In the genomic region with DNA sequence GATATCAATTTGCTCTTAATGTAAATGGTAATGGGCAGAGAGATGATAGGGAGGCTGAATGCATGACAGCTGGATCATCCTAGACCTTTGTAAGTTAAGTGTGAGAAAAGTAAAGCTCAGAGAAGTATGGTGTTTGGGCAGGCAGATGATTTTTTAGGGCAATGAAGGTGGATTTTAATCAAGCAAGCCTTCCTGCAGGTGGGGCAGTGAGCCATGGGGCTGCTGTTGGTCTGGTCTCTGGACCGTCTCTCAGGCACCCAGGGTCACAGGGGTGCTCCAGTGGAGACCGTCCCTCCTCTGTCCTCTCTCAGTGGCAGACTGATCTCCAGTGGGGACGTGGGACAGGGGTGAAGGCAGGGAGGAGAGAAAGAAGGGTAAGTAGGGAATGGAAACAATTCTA, we compare ENCODE assay signal across 10 cellular contexts.
DNase-seq lines count a peak whose midpoint lies in the region; ATAC-seq, FAIRE-seq and TF ChIP-seq lines count a peak whose summit lies in the region.
"Had no signal": no experiment of that assay in that cellular context is flagged by ENCODE, and none has a peak within 500 bp of the region (broad histone marks: within the 10 kb centered on the region; RNA-seq: fewer than 3 reads in every experiment).

No MANE protein-coding gene starts in this region.

- H3K27ac ChIP-seq in mammary epithelial cell (ENCODE audit: insufficient read depth, low read depth, low read length) = peak overlapping the region; percentile 96
- H3K27ac ChIP-seq in breast epithelium = peak overlapping the region in 1 of 2 donors; percentile 32
- peak overlapping the region; percentile 10 to 48 for H3K27ac ChIP-seq in liver (ENCODE audit: low read depth in 1 of 2, low read length in 2 of 2)
- peak overlapping the region; percentile 33 for H3K27ac ChIP-seq in urinary bladder (ENCODE audit: low read depth)

- TF ChIP-seq POLR2A in breast epithelium (IDR thresholded peaks at IDR 0.05) = no peak

- DNase-seq in mammary epithelial cell = no peak
- DNase-seq in breast epithelium (ENCODE audit: low spot score in 2 of 2) = no peak
- DNase-seq in activated B cell treated with CpG ODN at 0.5 μM for 24 hours = no peak
- DNase-seq in frontal cortex (ENCODE audit: low spot score in 2 of 2) = no peak
- DNase-seq in MCF 10A (ENCODE audit: unreplicated experiment) = no peak
- DNase-seq: activated gamma-delta T cell treated with Interleukin-2 at 50 U/mL for 16 hours, nephron progenitor cell had no signal

- intact Hi-C loops in mammary epithelial cell (cut with micrococcal nuclease) = no loop called here
- intact Hi-C loops in breast epithelium (cut with DNase I; ENCODE audit: low total_unique reads) = no loop called here
- intact Hi-C loops in activated B cell treated with CpG ODN at 0.5 μM for 24 hours (cut with micrococcal nuclease) = loop anchor here (10.0 kb wide), 2 partner anchors 894 to 964 kb away; no protein-coding TSS in a partner anchor
- intact Hi-C loops in MCF 10A (cut with micrococcal nuclease) = no loop called here

- ATAC-seq in activated B cell treated with CpG ODN at 0.5 μM for 24 hours (ENCODE audit: low read depth) (no peak), GM19023 (IDR thresholded peaks at IDR 0.05; ENCODE audit: unreplicated experiment) (no peak)

- H3K27me3 ChIP-seq in mammary epithelial cell (ENCODE audit: insufficient read depth, low read length) = no peaks in the 10 kb centered on the region
- no peaks in the 10 kb centered on the region for H3K27me3 ChIP-seq in breast epithelium
- H3K27me3 ChIP-seq in liver (ENCODE audit: control insufficient read depth in 4 of 4, insufficient read depth in 4 of 4, low read length in 3 of 4) = no peaks in the 10 kb centered on the region

- dilution Hi-C loops in mammary epithelial cell (cut with HindIII; ENCODE audit: low sequenced_read_pairs) = no loop called here

- H3K9me3 ChIP-seq in mammary epithelial cell (replicated peaks; ENCODE audit: insufficient read depth, low read length) (no peaks in the 10 kb centered on the region), breast epithelium (no peaks in the 10 kb centered on the region), liver (ENCODE audit: control insufficient read depth in 4 of 4, low read length in 3 of 4) (no peaks in the 10 kb centered on the region)

- H3K9ac ChIP-seq in mammary epithelial cell (ENCODE audit: insufficient read depth, low read length) = no peak overlapping the region
- no peak overlapping the region for H3K9ac ChIP-seq in liver (ENCODE audit: low read depth in 1 of 2, low read length in 2 of 2)

- peaks cover 90% of the 10 kb centered on the region for H3K4me1 Mint-ChIP-seq in activated B cell treated with CpG ODN at 0.5 μM for 24 hours
- peaks cover 31% of the 10 kb centered on the region for H3K4me1 Mint-ChIP-seq in MCF 10A (ENCODE audit: insufficient read depth, unreplicated experiment)

- POLR2A ChIA-PET in activated B cell treated with CpG ODN at 0.5 μM for 24 hours (lab: Charles Lee) = interaction anchor here (1.3 to 15.8 kb wide), 11 partner anchors 8 to 584 kb away, joined by 5 to 543 read pairs (median 17); partner anchors contain the start of genes SLC39A10 and STK17B
- POLR2A ChIA-PET in MCF 10A (lab: Yijun Ruan, JAX) = interaction anchor here (1.3 to 1.6 kb wide), 2 partner anchors 9 to 74 kb away, joined by 5 to 7 read pairs; no protein-coding TSS in a partner anchor

- in situ Hi-C loops in mammary epithelial cell (cut with MboI; ENCODE audit: low sequenced_read_pairs in 2 of 2) = loop anchor here in 1 of 2 donors (5.0 kb wide), 1 partner anchor 69 kb away; the partner anchor contains the start of gene STK17B

- H4K20me1 ChIP-seq in mammary epithelial cell (ENCODE audit: insufficient read depth, low read length) = no peaks in the 10 kb centered on the region

- peak overlapping the region; percentile 100 for H3K27ac Mint-ChIP-seq in activated B cell treated with CpG ODN at 0.5 μM for 24 hours
- H3K27ac Mint-ChIP-seq in MCF 10A (ENCODE audit: low read depth, unreplicated experiment) = no peak overlapping the region

- H3K4me3 ChIP-seq in mammary epithelial cell (replicated peaks in 1 of 3; ENCODE audit: insufficient read depth in 1 of 3, low read depth in 2 of 3, low read length in 3 of 3) (no peak overlapping the region), breast epithelium (no peak overlapping the region), liver (ENCODE audit: low read depth in 1 of 3, low read length in 3 of 3) (no peak overlapping the region), urinary bladder (ENCODE audit: low read depth, low read length) (no peak overlapping the region)

- H3K9me3 Mint-ChIP-seq in activated B cell treated with CpG ODN at 0.5 μM for 24 hours (no peaks in the 10 kb centered on the region), MCF 10A (ENCODE audit: unreplicated experiment) (no peaks in the 10 kb centered on the region)
- H3K9me3 Mint-ChIP-seq: nephron progenitor cell had no signal

- 100% methylated on average over 1 of the region's 3 CpGs for WGBS in mammary epithelial cell (ENCODE audit: low coverage, missing lambda C conversion rate)
- WGBS in liver = 90% methylated on average over 3 of the region's 3 CpGs
- 83% methylated on average over 3 of the region's 3 CpGs for WGBS in urinary bladder

- BruUV-seq in mammary epithelial cell (replicated peaks; lab: Mats Ljungman, UMichigan) (no TSS peak), MCF 10A (replicated peaks; lab: Mats Ljungman, UMichigan) (no TSS peak)

- TF ChIP-seq RAD21 in liver (IDR thresholded peaks at IDR 0.05) = no peak

- CTCF ChIA-PET in mammary epithelial cell (lab: Charles Lee; ENCODE audit: low non-redundant PET) = no interaction called here
- CTCF ChIA-PET in activated B cell treated with CpG ODN at 0.5 μM for 24 hours (lab: Charles Lee) = interaction anchor here (0.7 to 2.8 kb wide), 11 partner anchors 11 to 163 kb away, joined by 3 to 23 read pairs (median 5); partner anchors contain the start of gene STK17B
- CTCF ChIA-PET in MCF 10A (lab: Yijun Ruan, JAX) = interaction anchor here (0.6 kb wide), 1 partner anchor 162 kb away, joined by 4 read pairs; no protein-coding TSS in a partner anchor

- no peaks in the 10 kb centered on the region for H3K36me3 ChIP-seq in mammary epithelial cell (ENCODE audit: insufficient read depth, low read length)
- no peaks in the 10 kb centered on the region for H3K36me3 ChIP-seq in breast epithelium
- no peaks in the 10 kb centered on the region for H3K36me3 ChIP-seq in liver (ENCODE audit: control insufficient read depth in 4 of 4, insufficient read depth in 3 of 4, low read depth in 1 of 4, low read length in 3 of 4)
- H3K36me3 ChIP-seq in urinary bladder (ENCODE audit: insufficient read depth) = no peaks in the 10 kb centered on the region

- no peaks in the 10 kb centered on the region for H3K79me2 ChIP-seq in mammary epithelial cell (ENCODE audit: insufficient read depth, low read length)

- no peak for TF ChIP-seq CTCF in mammary epithelial cell (conservative IDR thresholded peaks at IDR 0.05 in 1 of 2, IDR thresholded peaks at IDR 0.05 in 1 of 2; ENCODE audit: extremely low read depth in 1 of 2, insufficient read depth in 1 of 2, low read depth in 1 of 2, low read length in 2 of 2)
- no peak for TF ChIP-seq CTCF in breast epithelium (IDR thresholded peaks at IDR 0.05)
- no peak for TF ChIP-seq CTCF in activated B cell treated with CpG ODN at 0.5 μM for 24 hours (IDR thresholded peaks at IDR 0.05)
- TF ChIP-seq CTCF in liver (IDR thresholded peaks at IDR 0.05; ENCODE audit: low read depth, low read length, missing input control) = no peak
- no peak for TF ChIP-seq CTCF in MCF 10A (IDR thresholded peaks at IDR 0.05; ENCODE audit: unreplicated experiment)

- no peak for FAIRE-seq in frontal cortex (lab: Jason Lieb, UNC)

- H3K36me3 Mint-ChIP-seq in activated B cell treated with CpG ODN at 0.5 μM for 24 hours (ENCODE audit: low read depth) = no peaks in the 10 kb centered on the region
- no peaks in the 10 kb centered on the region for H3K36me3 Mint-ChIP-seq in MCF 10A (ENCODE audit: insufficient read depth, unreplicated experiment)

- no peak overlapping the region for H3K4me2 ChIP-seq in mammary epithelial cell (ENCODE audit: insufficient read depth, low read depth, low read length)

- H2AFZ ChIP-seq in mammary epithelial cell (ENCODE audit: low read depth, low read length) = peak overlapping the region; percentile 13

- H3K4me3 Mint-ChIP-seq in activated B cell treated with CpG ODN at 0.5 μM for 24 hours (peak overlapping the region; percentile 33), MCF 10A (ENCODE audit: unreplicated experiment) (no peak overlapping the region)
- H3K4me3 Mint-ChIP-seq: nephron progenitor cell had no signal

- H3K27me3 Mint-ChIP-seq in activated B cell treated with CpG ODN at 0.5 μM for 24 hours (no peaks in the 10 kb centered on the region), MCF 10A (ENCODE audit: insufficient read depth, unreplicated experiment) (no peaks in the 10 kb centered on the region)

- H3K4me1 ChIP-seq in mammary epithelial cell (ENCODE audit: insufficient read depth, low read length) = peaks cover 42% of the 10 kb centered on the region
- H3K4me1 ChIP-seq in breast epithelium = no peaks in the 10 kb centered on the region
- H3K4me1 ChIP-seq in liver (ENCODE audit: control insufficient read depth in 4 of 4, insufficient read depth in 4 of 4, low read length in 3 of 4) = no peaks in the 10 kb centered on the region
- no peaks in the 10 kb centered on the region for H3K4me1 ChIP-seq in urinary bladder (ENCODE audit: insufficient read depth)

TF ChIP-seq in liver, 16 proteins besides CTCF, POLR2A, EP300 and RAD21 (continues in another document):
- TF ChIP-seq HNF4G (IDR thresholded peaks at IDR 0.05) = no peak
- no peak for TF ChIP-seq SP1 (IDR thresholded peaks at IDR 0.05)
- no peak for TF ChIP-seq TAF1 (conservative IDR thresholded peaks at IDR 0.05)
- no peak for TF ChIP-seq FOXA1 (IDR thresholded peaks at IDR 0.05)
- no peak for TF ChIP-seq FOXA2 (IDR thresholded peaks at IDR 0.05)
